ENCODE assay signal across 14 cellular contexts in genomic region chr19:46161642-46162257, GRCh38. TPM values are rescaled to one million over a fixed set of nuclear protein-coding genes. Genes with fewer than 3 reads are reported as not detected.
"Had no signal": no experiment of that assay in that cellular context is flagged by ENCODE, and none has a peak within 500 bp of the region (broad histone marks: within the 10 kb centered on the region; RNA-seq: fewer than 3 reads in every experiment).

No MANE protein-coding gene starts in this region.

RNA-seq across cellular contexts. Expression of gene IGFL2, which starts 13.7 kb away (rescaled TPM):
- total RNA-seq: stomach, subcutaneous adipose tissue, temporal lobe, thyroid gland, transverse colon, upper lobe of right lung, ureter, urinary bladder, vagina had no signal
- polyA plus RNA-seq: urinary bladder had no signal

RNA-seq across cellular contexts. Expression of gene IGFL3, which starts 37.3 kb away (rescaled TPM):
- total RNA-seq: stomach, subcutaneous adipose tissue, temporal lobe, testis, thoracic aorta, thyroid gland, tibial nerve, transverse colon, upper lobe of left lung, upper lobe of right lung, ureter, urinary bladder, uterus, vagina had no signal
- polyA plus RNA-seq: stomach, urinary bladder had no signal
